Comparison of ENCODE assay signal across 13 cellular contexts in the genomic region with DNA sequence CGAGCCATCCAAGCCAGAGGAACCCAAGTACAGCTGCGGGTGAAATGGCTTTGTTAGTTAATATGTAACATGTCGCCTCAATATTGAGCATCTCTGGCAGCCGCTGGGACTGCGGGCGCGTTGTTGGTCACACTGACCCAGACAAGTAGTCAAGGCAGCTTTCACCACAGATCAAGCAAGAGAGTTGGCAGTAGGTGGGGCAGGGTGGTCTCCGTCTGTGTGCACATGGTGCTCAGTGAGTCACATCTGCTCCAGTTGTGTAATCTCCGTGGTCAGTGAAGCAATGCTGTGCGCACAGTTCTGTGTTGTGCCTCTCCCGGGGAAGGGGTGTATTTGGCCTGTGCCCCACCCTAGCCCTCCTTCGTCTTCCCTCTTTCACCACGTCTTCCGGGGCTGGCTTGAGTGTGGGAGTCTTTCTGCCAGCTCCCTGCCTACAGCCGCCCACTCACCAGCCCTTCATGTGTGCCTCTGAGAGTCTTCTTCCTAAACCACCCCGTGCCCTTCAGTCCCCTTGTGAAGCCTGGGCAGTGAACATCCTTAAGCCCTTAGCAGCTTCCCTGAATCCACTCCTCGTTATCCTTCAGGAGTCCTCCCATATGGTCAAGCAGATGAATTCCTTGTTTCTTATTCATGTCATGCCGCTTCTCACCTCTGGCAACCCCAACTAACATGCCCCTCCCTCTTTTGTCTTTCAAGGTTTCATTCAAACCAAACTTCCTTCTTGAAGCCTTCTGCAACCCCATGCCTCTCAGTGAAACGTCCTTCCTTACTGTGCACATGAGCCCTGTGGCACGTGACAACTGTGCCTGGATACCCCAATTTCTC.
A peak's percentile ranks its signal among the peaks of the same experiment; 100 is the strongest.
DNase-seq lines count a peak whose midpoint lies in the region; ATAC-seq, FAIRE-seq and TF ChIP-seq lines count a peak whose summit lies in the region.
"Had no signal": no experiment of that assay in that cellular context is flagged by ENCODE, and none has a peak within 500 bp of the region (broad histone marks: within the 10 kb centered on the region; RNA-seq: fewer than 3 reads in every experiment).

No MANE protein-coding gene starts in this region.

- H4K8ac ChIP-seq in trophoblast cell (ENCODE audit: low read depth, low read length): no peak overlapping the region

- TF ChIP-seq CTCF in CD8-positive, alpha-beta T cell (IDR thresholded peaks at IDR 0.05): no peak
- no peak for TF ChIP-seq CTCF in fibroblast of pulmonary artery (IDR thresholded peaks at IDR 0.05; ENCODE audit: low read length, missing control alignments)
- TF ChIP-seq CTCF in BE2C (IDR thresholded peaks at IDR 0.05; ENCODE audit: low read depth, low read length): no peak

- no peak for TF ChIP-seq POLR2A in GM12892 (IDR thresholded peaks at IDR 0.05; ENCODE audit: low read depth, low read length)

- no peak overlapping the region for H3K4me3 ChIP-seq in CD8-positive, alpha-beta T cell (ENCODE audit: low read depth, low read length)
- no peak overlapping the region for H3K4me3 ChIP-seq in fibroblast of pulmonary artery (replicated peaks; ENCODE audit: low read depth, low read length)
- H3K4me3 ChIP-seq in trophoblast cell (ENCODE audit: low read depth, low read length): no peak overlapping the region
- no peak overlapping the region for H3K4me3 ChIP-seq in effector memory CD4-positive, alpha-beta T cell (ENCODE audit: insufficient read depth, low read depth, low read length, poor library complexity, severe bottlenecking)
- H3K4me3 ChIP-seq in BE2C (ENCODE audit: low read depth, low read length): no peak overlapping the region

- WGBS in trophoblast cell (ENCODE audit: extremely low coverage, insufficient coverage, insufficient read length): no CpG with 5 or more reads among the region's 20 CpGs

- H3K14ac ChIP-seq in trophoblast cell (ENCODE audit: low read length): no peak overlapping the region

- H3K9me3 ChIP-seq in CD8-positive, alpha-beta T cell (ENCODE audit: low read length): no peaks in the 10 kb centered on the region
- peaks cover 2% of the 10 kb centered on the region for H3K9me3 ChIP-seq in trophoblast cell (ENCODE audit: insufficient read depth, low read depth, low read length)
- no peaks in the 10 kb centered on the region for H3K9me3 ChIP-seq in effector memory CD4-positive, alpha-beta T cell (ENCODE audit: control insufficient read depth, low read length)
- no peaks in the 10 kb centered on the region for H3K9me3 ChIP-seq in BE2C

- no peak overlapping the region for H2BK12ac ChIP-seq in trophoblast cell (ENCODE audit: low read length)

- H3K4me2 ChIP-seq in trophoblast cell (ENCODE audit: low read length): no peak overlapping the region

- no peak overlapping the region for H3K23ac ChIP-seq in trophoblast cell (ENCODE audit: low read length)

- no peak overlapping the region for H2BK5ac ChIP-seq in trophoblast cell (ENCODE audit: low read depth, low read length, poor library complexity)

- H4K12ac ChIP-seq in trophoblast cell (ENCODE audit: low read depth, low read length): no peak overlapping the region

- H3K4me1 Mint-ChIP-seq in CD8-positive, alpha-beta T cell (ENCODE audit: low read depth): peaks cover 30% of the 10 kb centered on the region

- no peak overlapping the region for H3K18ac ChIP-seq in trophoblast cell (ENCODE audit: low read length)

- no peak overlapping the region for H3K27ac Mint-ChIP-seq in CD8-positive, alpha-beta T cell
- H3K27ac Mint-ChIP-seq: activated CD8-positive, alpha-beta memory T cell treated with anti-CD3 and anti-CD28 coated beads, Interleukin-2, amount 10 ng/mL, durations not matched to agents 7 days and 5 days had no signal

- H3K27ac ChIP-seq in CD8-positive, alpha-beta T cell (ENCODE audit: low read depth, low read length): no peak overlapping the region
- H3K27ac ChIP-seq in trophoblast cell (ENCODE audit: low read depth, low read length): no peak overlapping the region
- no peak overlapping the region for H3K27ac ChIP-seq in effector memory CD4-positive, alpha-beta T cell (ENCODE audit: insufficient read depth, low read length, poor library complexity, severe bottlenecking)

- H3K36me3 ChIP-seq in CD8-positive, alpha-beta T cell (ENCODE audit: insufficient read depth, low read length): no peaks in the 10 kb centered on the region
- no peaks in the 10 kb centered on the region for H3K36me3 ChIP-seq in trophoblast cell (ENCODE audit: control insufficient read depth in 1 of 2, insufficient read depth in 2 of 2, low read length in 2 of 2)
- no peaks in the 10 kb centered on the region for H3K36me3 ChIP-seq in effector memory CD4-positive, alpha-beta T cell (ENCODE audit: control insufficient read depth, insufficient read depth, low read length)
- H3K36me3 ChIP-seq in BE2C: no peaks in the 10 kb centered on the region

- POLR2A ChIA-PET in CD8-positive, alpha-beta T cell (lab: Charles Lee): no interaction called here

- no peak for DNase-seq in CD8-positive, alpha-beta T cell
- peak; percentile 95 for DNase-seq in NOMO-1 treated with DMSO at 0.1 percent for 48 hours (lab: John Stamatoyannopoulos, UW; ENCODE audit: unreplicated experiment)
- peak; percentile 44 for DNase-seq in fibroblast of pulmonary artery (ENCODE audit: low read depth)
- peak; percentile 18 to 41 for DNase-seq in trophoblast cell
- DNase-seq in GM12892 (ENCODE audit: insufficient read length): no peak
- DNase-seq in effector memory CD4-positive, alpha-beta T cell: no peak
- no peak for DNase-seq in BE2C
- DNase-seq: activated CD8-positive, alpha-beta memory T cell treated with anti-CD3 and anti-CD28 coated beads, Interleukin-2, amount 10 ng/mL, durations not matched to agents 7 days and 5 days; Calu3; left colon; NCI-H1105 treated with DMSO at 0.1 percent for 48 hours; SHP77 had no signal

- CTCF ChIA-PET in CD8-positive, alpha-beta T cell (lab: Charles Lee): no interaction called here

- no peak overlapping the region for H2BK120ac ChIP-seq in trophoblast cell (ENCODE audit: insufficient read depth, low read length, poor library complexity)

- no peak overlapping the region for H3K9ac ChIP-seq in trophoblast cell (ENCODE audit: low read length)

- H3K79me1 ChIP-seq in trophoblast cell (ENCODE audit: low read length): no peaks in the 10 kb centered on the region

- H3K27me3 ChIP-seq in CD8-positive, alpha-beta T cell (ENCODE audit: insufficient read depth, low read length): no peaks in the 10 kb centered on the region
- no peaks in the 10 kb centered on the region for H3K27me3 ChIP-seq in trophoblast cell (ENCODE audit: insufficient read depth, low read length)
- H3K27me3 ChIP-seq in effector memory CD4-positive, alpha-beta T cell (replicated peaks; ENCODE audit: control insufficient read depth, insufficient read depth, low read length, poor library complexity, severe bottlenecking): no peaks in the 10 kb centered on the region
- no peaks in the 10 kb centered on the region; the same call in 1 of the 2 replicates for H3K27me3 ChIP-seq in BE2C

- peaks cover 2% of the 10 kb centered on the region for H3K27me3 Mint-ChIP-seq in CD8-positive, alpha-beta T cell (ENCODE audit: low read depth)

- no peaks in the 10 kb centered on the region for H3K79me2 ChIP-seq in trophoblast cell (ENCODE audit: control insufficient read depth, insufficient read depth, low read length, poor library complexity)

- H3K4ac ChIP-seq in trophoblast cell (ENCODE audit: low read depth, low read length): no peak overlapping the region

- H2AFZ ChIP-seq in trophoblast cell (ENCODE audit: insufficient read depth, low read length, poor library complexity): no peak overlapping the region

- ATAC-seq in CD8-positive, alpha-beta T cell: no peak
- no peak for ATAC-seq in HG03460 (IDR thresholded peaks at IDR 0.05; ENCODE audit: unreplicated experiment)
- ATAC-seq: activated CD8-positive, alpha-beta memory T cell treated with anti-CD3 and anti-CD28 coated beads, Interleukin-2, amount 10 ng/mL, durations not matched to agents 7 days and 5 days; left colon had no signal

- H3K4me1 ChIP-seq in CD8-positive, alpha-beta T cell (ENCODE audit: insufficient read depth, low read length): peaks cover 30% of the 10 kb centered on the region
- H3K4me1 ChIP-seq in trophoblast cell (ENCODE audit: control insufficient read depth in 1 of 2, insufficient read depth in 2 of 2, low read length in 2 of 2) (peaks cover 4 to 7% of the 10 kb centered on the region in 2 experiments), BE2C (no peaks in the 10 kb centered on the region)
- H3K4me1 ChIP-seq in effector memory CD4-positive, alpha-beta T cell (ENCODE audit: control insufficient read depth, insufficient read depth, low read length, poor library complexity, severe bottlenecking): no peaks in the 10 kb centered on the region

- H4K91ac ChIP-seq in trophoblast cell (ENCODE audit: low read depth, low read length): no peak overlapping the region

- no peaks in the 10 kb centered on the region for H3K36me3 Mint-ChIP-seq in CD8-positive, alpha-beta T cell
- H3K36me3 Mint-ChIP-seq: activated CD8-positive, alpha-beta memory T cell treated with anti-CD3 and anti-CD28 coated beads, Interleukin-2, amount 10 ng/mL, durations not matched to agents 7 days and 5 days had no signal

- intact Hi-C loops in CD8-positive, alpha-beta T cell (cut with DNase I, micrococcal nuclease): no loop called here

- no peak overlapping the region for H2AK5ac ChIP-seq in trophoblast cell (ENCODE audit: low read length)

- H3K4me3 Mint-ChIP-seq in CD8-positive, alpha-beta T cell: peak overlapping the region; percentile 57
- H3K4me3 Mint-ChIP-seq: activated CD8-positive, alpha-beta memory T cell treated with anti-CD3 and anti-CD28 coated beads, Interleukin-2, amount 10 ng/mL, durations not matched to agents 7 days and 5 days had no signal

- FAIRE-seq in GM12892 (lab: Jason Lieb, UNC): no peak

- H3K9me3 Mint-ChIP-seq in CD8-positive, alpha-beta T cell: no peaks in the 10 kb centered on the region

Comparison
In these comparisons a context has a peak if more than half of its experiments do, and no peak if none do; other contexts are left out.
1. DNase-seq: peak in NOMO-1 treated with DMSO at 0.1 percent for 48 hours (single experiment), fibroblast of pulmonary artery (single experiment) and trophoblast cell (2 of 2); none in CD8-positive, alpha-beta T cell (0 of 7), GM12892 (single experiment), effector memory CD4-positive, alpha-beta T cell (0 of 3) and BE2C (single experiment).